22 cellular contexts compared by ENCODE assay signal in genomic region chr16:79400462-79401149, GRCh38.
"Had no signal": no experiment of that assay in that cellular context is flagged by ENCODE, and none has a peak within 500 bp of the region (broad histone marks: within the 10 kb centered on the region; RNA-seq: fewer than 3 reads in every experiment).

No MANE protein-coding gene starts in this region.

- H3K9me3 ChIP-seq: psoas muscle, upper lobe of left lung had no signal

- DNase-seq: activated CD4-positive, CD25-positive, alpha-beta regulatory T cell treated with anti-CD3 and anti-CD28 coated beads, Interleukin-2, amount 50 U/mL, for 72 hours; activated CD8-positive, alpha-beta memory T cell treated with anti-CD3 and anti-CD28 coated beads for 24 hours; activated CD8-positive, alpha-beta memory T cell treated with anti-CD3 and anti-CD28 coated beads, Interleukin-2, amount 50 U/mL, for 48 hours; activated effector memory CD4-positive, alpha-beta T cell treated with anti-CD3 and anti-CD28 coated beads, Interleukin-2, amount 50 U/mL, for 16 hours; activated naive CD4-positive, alpha-beta T cell treated with anti-CD3 and anti-CD28 coated beads, Interleukin-2, amount 50 U/mL, for 16 hours; activated T-cell treated with anti-CD3 and anti-CD28 coated beads, Interleukin-2, amount 50 U/mL, for 48 hours; aorta; brain microvascular endothelial cell; cortex of kidney; effector CD8-positive, alpha-beta T cell; heart right ventricle; midbrain; naive thymus-derived CD4-positive, alpha-beta T cell; psoas muscle; right cardiac atrium; stimulated activated CD4-positive, alpha-beta T cell treated with anti-CD3 and anti-CD28 coated beads, Interleukin-4, amount 100 ng/mL, for 1 hour; stimulated activated naive CD8-positive, alpha-beta T cell treated with anti-CD3 and anti-CD28 coated beads, Interleukin-15, amount 100 ng/mL, for 72 hours; upper lobe of left lung had no signal

- H3K9ac ChIP-seq: neural progenitor cell had no signal

- H3K36me3 ChIP-seq: brain microvascular endothelial cell, esophagus muscularis mucosa, heart right ventricle, neural progenitor cell, upper lobe of left lung had no signal

- H3K4me2 ChIP-seq: neural progenitor cell, smooth muscle cell had no signal

- H3K4me3 ChIP-seq: esophagus muscularis mucosa, heart right ventricle, lung, neural progenitor cell, psoas muscle, smooth muscle cell, upper lobe of left lung had no signal

- H3K27me3 ChIP-seq: brain microvascular endothelial cell, neural progenitor cell, upper lobe of left lung had no signal

- H3K27ac ChIP-seq: brain microvascular endothelial cell, esophagus muscularis mucosa, heart right ventricle, neural progenitor cell, psoas muscle, upper lobe of left lung had no signal

- H3K4me1 ChIP-seq: esophagus muscularis mucosa, neural progenitor cell, psoas muscle, upper lobe of left lung had no signal

- H2AFZ ChIP-seq: neural progenitor cell had no signal
